Comparison of ENCODE assay signal across 8 cellular contexts in the genomic region with DNA sequence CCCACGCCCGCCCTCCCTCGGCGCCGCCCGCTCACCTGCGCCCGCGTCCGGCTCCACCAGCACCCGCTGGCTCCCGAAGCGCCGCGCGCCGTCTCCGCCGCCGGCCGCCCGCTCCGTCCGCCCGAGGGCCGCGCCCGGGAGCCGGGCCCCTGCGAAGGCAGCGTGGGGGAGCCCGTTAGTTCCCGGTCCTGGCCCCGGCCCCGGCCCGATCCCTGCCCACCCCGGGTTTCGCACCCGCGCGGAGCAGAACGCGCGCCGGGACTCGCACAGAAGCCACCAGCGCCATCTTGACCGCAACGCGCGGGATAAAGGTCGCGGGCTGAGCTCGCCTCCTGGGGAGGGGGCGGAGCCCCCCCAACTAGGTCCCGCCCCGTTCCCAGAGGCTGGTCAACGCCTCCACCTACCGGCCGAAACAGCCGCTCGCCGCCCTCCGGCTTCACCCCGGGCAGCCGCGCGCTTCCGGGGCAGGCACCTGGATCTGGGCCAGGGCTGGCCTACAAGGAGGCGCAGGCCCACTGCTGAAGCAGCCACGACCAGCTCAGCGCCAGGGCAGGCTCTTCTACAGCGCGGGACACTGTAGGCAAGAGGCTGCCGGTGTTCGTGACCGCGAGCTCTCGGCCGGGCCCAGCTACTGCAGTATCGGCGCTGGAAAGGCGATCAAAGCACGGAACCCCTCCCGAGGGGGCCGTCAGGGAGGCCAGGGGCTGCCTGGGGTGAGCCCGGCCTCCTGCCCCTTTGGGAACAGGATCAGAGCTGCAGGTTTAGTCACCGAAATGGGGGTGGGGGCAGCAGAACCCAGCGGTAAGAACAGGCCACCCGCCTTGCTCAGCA. TPM values are rescaled to one million over a fixed set of nuclear protein-coding genes. Genes with fewer than 3 reads are reported as not detected.
A peak's percentile ranks its signal among the peaks of the same experiment; 100 is the strongest.
DNase-seq lines count a peak whose midpoint lies in the region; ATAC-seq and TF ChIP-seq lines count a peak whose summit lies in the region.

Gene ECI1 (minus strand): TSS at position 307 of the 831 bp plus-strand sequence. CDS start 21 bp downstream, at position 286.

- H3K4me1 ChIP-seq in parathyroid adenoma (peaks cover 5% of the 10 kb centered on the region), tibial nerve (peaks cover 0 to 22% (median 12%) of the 10 kb centered on the region in 4 donors)

- peak within 1 kb of the TSS; percentile 84 for H2AFZ ChIP-seq in parathyroid adenoma

- 3% methylated on average over 30 to 45 of the region's 90 CpGs for WGBS in tibial nerve, 2 donors

- no peaks in the 10 kb centered on the region for H3K79me2 ChIP-seq in parathyroid adenoma

- ATAC-seq in activated naive CD8-positive, alpha-beta T cell treated with anti-CD3 and anti-CD28 coated beads, Interleukin-2, amount 50 U/mL, for 24 hours: peak; percentile 88
- ATAC-seq in Right ventricle myocardium superior (ENCODE audit: poor library complexity): peak; percentile 98

- H3K27me3 Mint-ChIP-seq in HFFc6 (ENCODE audit: insufficient read depth): no peaks in the 10 kb centered on the region
- no peaks in the 10 kb centered on the region for H3K27me3 Mint-ChIP-seq in activated naive CD8-positive, alpha-beta T cell treated with anti-CD3 and anti-CD28 coated beads, Interleukin-2, amount 50 U/mL, for 24 hours

- no peaks in the 10 kb centered on the region for H3K27me3 ChIP-seq in parathyroid adenoma (ENCODE audit: control insufficient read depth, insufficient read depth, low read length)
- no peaks in the 10 kb centered on the region for H3K27me3 ChIP-seq in tibial nerve

- H3K4me2 ChIP-seq in parathyroid adenoma (ENCODE audit: low read length): peak within 1 kb of the TSS; percentile 72

- TF ChIP-seq CTCF in GM10266 (IDR thresholded peaks at IDR 0.05; ENCODE audit: control insufficient read depth, insufficient read depth, low read depth, missing control alignments) (peak; percentile 72), HFFc6 (IDR thresholded peaks at IDR 0.05) (peak; percentile 78), parathyroid adenoma (IDR thresholded peaks at IDR 0.05) (peak; percentile 90), tibial nerve (IDR thresholded peaks at IDR 0.05) (peak; percentile 67 to 95 (median 89))

- H3K36me3 Mint-ChIP-seq in HFFc6 (ENCODE audit: low read depth): peaks cover 25% of the 10 kb centered on the region
- peaks cover 34% of the 10 kb centered on the region for H3K36me3 Mint-ChIP-seq in activated naive CD8-positive, alpha-beta T cell treated with anti-CD3 and anti-CD28 coated beads, Interleukin-2, amount 50 U/mL, for 24 hours (ENCODE audit: low read depth)

- DNase-seq in GM10266 (ENCODE audit: extremely low spot score) (peak; percentile 100), HFFc6 (peak; percentile 95), NCI-H1092 treated with DMSO at 0.1 percent for 48 hours (lab: John Stamatoyannopoulos, UW) (peak; percentile 95), SW 1271 (lab: John Stamatoyannopoulos, UW) (peak; percentile 56 to 79), Right ventricle myocardium superior (peak; percentile 98), tibial nerve (ENCODE audit: low spot score in 2 of 2) (peak; percentile 92)
- peak; percentile 92 for DNase-seq in activated naive CD8-positive, alpha-beta T cell treated with anti-CD3 and anti-CD28 coated beads, Interleukin-2, amount 50 U/mL, for 24 hours

- peaks cover 24% of the 10 kb centered on the region for H3K4me1 Mint-ChIP-seq in HFFc6 (ENCODE audit: low read depth)
- H3K4me1 Mint-ChIP-seq in activated naive CD8-positive, alpha-beta T cell treated with anti-CD3 and anti-CD28 coated beads, Interleukin-2, amount 50 U/mL, for 24 hours: peaks cover 15% of the 10 kb centered on the region

- H3K36me3 ChIP-seq in parathyroid adenoma (ENCODE audit: control insufficient read depth, insufficient read depth, low read length): no peaks in the 10 kb centered on the region
- peaks cover 0 to 53% (median 7%) of the 10 kb centered on the region in 3 donors for H3K36me3 ChIP-seq in tibial nerve

- H3K9ac ChIP-seq in parathyroid adenoma: peak within 1 kb of the TSS; percentile 56

- peak; percentile 55 to 85 for TF ChIP-seq POLR2A in tibial nerve (IDR thresholded peaks at IDR 0.05)

- no peaks in the 10 kb centered on the region for H3K9me3 Mint-ChIP-seq in HFFc6
- no peaks in the 10 kb centered on the region for H3K9me3 Mint-ChIP-seq in activated naive CD8-positive, alpha-beta T cell treated with anti-CD3 and anti-CD28 coated beads, Interleukin-2, amount 50 U/mL, for 24 hours

- intact Hi-C loops in Right ventricle myocardium superior (cut with DNase I): no loop called here

- H3K27ac ChIP-seq in parathyroid adenoma (peak within 1 kb of the TSS; percentile 76), tibial nerve (peak within 1 kb of the TSS; percentile 63 to 95 (median 81))

- peak; percentile 88 to 92 for TF ChIP-seq EP300 in tibial nerve (IDR thresholded peaks at IDR 0.05)

- H3K9me3 ChIP-seq in parathyroid adenoma (ENCODE audit: control insufficient read depth, low read length) (no peaks in the 10 kb centered on the region), tibial nerve (no peaks in the 10 kb centered on the region)

- H3K4me3 ChIP-seq in parathyroid adenoma (ENCODE audit: low read depth, low read length) (peak within 1 kb of the TSS; percentile 75), tibial nerve (peak within 1 kb of the TSS; percentile 41 to 83 (median 57))

- peak within 1 kb of the TSS; percentile 86 for H3K27ac Mint-ChIP-seq in HFFc6
- peak within 1 kb of the TSS; percentile 88 for H3K27ac Mint-ChIP-seq in activated naive CD8-positive, alpha-beta T cell treated with anti-CD3 and anti-CD28 coated beads, Interleukin-2, amount 50 U/mL, for 24 hours

- H3K4me3 Mint-ChIP-seq in HFFc6: peak within 1 kb of the TSS; percentile 97
- H3K4me3 Mint-ChIP-seq in activated naive CD8-positive, alpha-beta T cell treated with anti-CD3 and anti-CD28 coated beads, Interleukin-2, amount 50 U/mL, for 24 hours: peak within 1 kb of the TSS; percentile 87

RNA-seq across cellular contexts. Expression of gene ECI1, which starts in this region (rescaled TPM):
- 10 to 100 TPM; 30.3 to 47.8 (median 35.4) TPM for total RNA-seq in HFFc6 (2021; fragmentation: NEBNext Ultra II Directional; extraction: Animal tissue kit (Norgen Biotek cat#: 25700))
- total RNA-seq in Right ventricle myocardium superior: 215 TPM
- 10 to 100 TPM; 74.3 to 94.7 (median 81.5) TPM for total RNA-seq in tibial nerve

Comparison
In these comparisons a context has a peak if more than half of its experiments do, and no peak if none do; other contexts are left out.
1. Peak in every context shown above with its lines: DNase-seq, ATAC-seq, H3K4me3 ChIP-seq and H3K27ac ChIP-seq.